Comparison of ENCODE assay signal across 8 cellular contexts in the genomic region with DNA sequence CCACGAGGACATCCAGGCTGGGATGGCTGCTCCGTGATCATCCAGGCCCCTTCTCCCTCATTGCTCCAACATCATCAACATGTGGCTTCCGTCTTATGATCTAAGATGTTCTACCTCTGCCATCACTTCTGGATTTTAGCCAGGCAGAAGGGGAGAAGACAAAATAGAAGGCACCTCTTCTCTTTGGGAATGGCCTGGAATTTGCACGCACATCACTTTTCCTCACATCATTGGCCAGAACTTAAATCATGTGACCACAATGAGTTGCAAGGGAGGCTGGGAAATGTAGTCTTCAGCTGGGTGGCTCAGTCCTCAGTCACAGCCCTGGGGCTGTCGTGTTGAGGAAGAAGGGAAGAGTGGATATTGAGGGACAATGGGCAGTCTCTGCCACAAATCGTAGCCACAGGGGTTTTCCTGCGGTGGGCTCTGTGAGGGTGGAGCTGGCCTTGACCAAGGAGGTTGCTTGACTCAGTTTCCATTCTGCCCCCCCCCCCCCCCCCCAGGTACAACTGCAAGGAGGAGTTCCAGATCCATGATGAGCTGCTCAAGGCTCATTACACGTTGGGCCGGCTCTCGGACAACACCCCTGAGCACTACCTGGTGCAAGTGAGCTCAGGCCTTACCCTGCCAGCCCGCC. TPM values are rescaled to one million over a fixed set of nuclear protein-coding genes. Genes with fewer than 3 reads are reported as not detected.
DNase-seq lines count a peak whose midpoint lies in the region; ATAC-seq and TF ChIP-seq lines count a peak whose summit lies in the region.

No MANE protein-coding gene starts in this region.

- peak; percentile 51 for ATAC-seq in Right ventricle myocardium inferior
- ATAC-seq in activated CD4-positive, CD25-positive, alpha-beta regulatory T cell treated with anti-CD3 and anti-CD28 coated beads, Interleukin-2, amount 50 U/mL, for 24 hours, result no peak
- ATAC-seq in GM21423 (IDR thresholded peaks at IDR 0.05; ENCODE audit: unreplicated experiment), result no peak

- TF ChIP-seq CTCF in fibroblast of the aortic adventitia (IDR thresholded peaks at IDR 0.05; ENCODE audit: insufficient read depth, low read length), result no peak

- intact Hi-C loops in Right ventricle myocardium inferior (cut with DNase I), result no loop called here
- intact Hi-C loops in cardiac septum (cut with DNase I), result no loop called here

- no peak overlapping the region for H3K4me3 ChIP-seq in fibroblast of the aortic adventitia (ENCODE audit: low read depth, low read length)

- DNase-seq in Right ventricle myocardium inferior (ENCODE audit: missing footprints), result no peak
- no peak for DNase-seq in cardiac septum (ENCODE audit: low spot score)
- peak; percentile 43 for DNase-seq in OCI-M1 (lab: John Stamatoyannopoulos, UW)
- DNase-seq in fibroblast of the aortic adventitia (ENCODE audit: low read depth), result peak; percentile 58
- DNase-seq in superior temporal gyrus (ENCODE audit: extremely low spot score), result peak; percentile 60
- no peak for DNase-seq in activated CD8-positive, alpha-beta memory T cell treated with anti-CD3 and anti-CD28 coated beads for 24 hours

RNA-seq across cellular contexts. Expression of gene PALD1, which starts 50.3 kb away (rescaled TPM):
- total RNA-seq in Right ventricle myocardium inferior (5.1 TPM), cardiac septum (5.3 TPM), fibroblast of the aortic adventitia (ENCODE audit: low replicate concordance) (0.16 and 0.18 TPM in 2 replicates)

Comparison
In these comparisons a context has a peak if more than half of its experiments do, and no peak if none do; other contexts are left out.
1. DNase-seq: peak in OCI-M1 (single experiment), fibroblast of the aortic adventitia (single experiment) and superior temporal gyrus (single experiment); none in Right ventricle myocardium inferior (single experiment), cardiac septum (single experiment) and activated CD8-positive, alpha-beta memory T cell treated with anti-CD3 and anti-CD28 coated beads for 24 hours (single experiment).